1 cellular context compared by ENCODE assay signal in genomic region chr3:58731673-58732072, GRCh38.
TF ChIP-seq lines count a peak whose summit lies in the region.

No MANE protein-coding gene starts in this region.

TF ChIP-seq in GM23338, 12 proteins besides CTCF, POLR2A, EP300 and RAD21 (continued from another document):
- TF ChIP-seq, protein P1, sequence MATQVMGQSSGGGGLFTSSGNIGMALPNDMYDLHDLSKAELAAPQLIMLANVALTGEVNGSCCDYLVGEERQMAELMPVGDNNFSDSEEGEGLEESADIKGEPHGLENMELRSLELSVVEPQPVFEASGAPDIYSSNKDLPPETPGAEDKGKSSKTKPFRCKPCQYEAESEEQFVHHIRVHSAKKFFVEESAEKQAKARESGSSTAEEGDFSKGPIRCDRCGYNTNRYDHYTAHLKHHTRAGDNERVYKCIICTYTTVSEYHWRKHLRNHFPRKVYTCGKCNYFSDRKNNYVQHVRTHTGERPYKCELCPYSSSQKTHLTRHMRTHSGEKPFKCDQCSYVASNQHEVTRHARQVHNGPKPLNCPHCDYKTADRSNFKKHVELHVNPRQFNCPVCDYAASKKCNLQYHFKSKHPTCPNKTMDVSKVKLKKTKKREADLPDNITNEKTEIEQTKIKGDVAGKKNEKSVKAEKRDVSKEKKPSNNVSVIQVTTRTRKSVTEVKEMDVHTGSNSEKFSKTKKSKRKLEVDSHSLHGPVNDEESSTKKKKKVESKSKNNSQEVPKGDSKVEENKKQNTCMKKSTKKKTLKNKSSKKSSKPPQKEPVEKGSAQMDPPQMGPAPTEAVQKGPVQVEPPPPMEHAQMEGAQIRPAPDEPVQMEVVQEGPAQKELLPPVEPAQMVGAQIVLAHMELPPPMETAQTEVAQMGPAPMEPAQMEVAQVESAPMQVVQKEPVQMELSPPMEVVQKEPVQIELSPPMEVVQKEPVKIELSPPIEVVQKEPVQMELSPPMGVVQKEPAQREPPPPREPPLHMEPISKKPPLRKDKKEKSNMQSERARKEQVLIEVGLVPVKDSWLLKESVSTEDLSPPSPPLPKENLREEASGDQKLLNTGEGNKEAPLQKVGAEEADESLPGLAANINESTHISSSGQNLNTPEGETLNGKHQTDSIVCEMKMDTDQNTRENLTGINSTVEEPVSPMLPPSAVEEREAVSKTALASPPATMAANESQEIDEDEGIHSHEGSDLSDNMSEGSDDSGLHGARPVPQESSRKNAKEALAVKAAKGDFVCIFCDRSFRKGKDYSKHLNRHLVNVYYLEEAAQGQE (IDR thresholded peaks at IDR 0.05; ENCODE audit: unreplicated experiment), result no peak
- TF ChIP-seq STAT1 (IDR thresholded peaks at IDR 0.05; ENCODE audit: unreplicated experiment) (no peak), ZNF114 (CRISPR knock-in tag; IDR thresholded peaks at IDR 0.05) (no peak), ETS1 (IDR thresholded peaks at IDR 0.05) (no peak)
